In genomic region chr4:102061133-102061532, GRCh38 we compare ENCODE assay signal across 16 cellular contexts.
DNase-seq lines count a peak whose midpoint lies in the region; ATAC-seq and TF ChIP-seq lines count a peak whose summit lies in the region.
"Had no signal": no experiment of that assay in that cellular context is flagged by ENCODE, and none has a peak within 500 bp of the region (broad histone marks: within the 10 kb centered on the region; RNA-seq: fewer than 3 reads in every experiment).

No MANE protein-coding gene starts in this region.

- peaks cover 2% of the 10 kb centered on the region for H3K27me3 Mint-ChIP-seq in activated CD4-positive, alpha-beta memory T cell treated with anti-CD3 and anti-CD28 coated beads for 36 hours

- CTCF ChIA-PET in activated CD4-positive, alpha-beta memory T cell treated with anti-CD3 and anti-CD28 coated beads for 36 hours (lab: Charles Lee), result no interaction called here

- H3K4me1 Mint-ChIP-seq in activated CD4-positive, alpha-beta memory T cell treated with anti-CD3 and anti-CD28 coated beads for 36 hours (ENCODE audit: low read depth), result no peaks in the 10 kb centered on the region

- in situ Hi-C loops in GM13977 (cut with MboI; ENCODE audit: low pct_unique_long_range_greater_than_20kb, low sequenced_read_pairs, unreplicated experiment), result no loop called here

- H3K36me3 ChIP-seq in tibial artery, result no peaks in the 10 kb centered on the region
- H3K36me3 ChIP-seq: suprapubic skin had no signal

- H3K9me3 Mint-ChIP-seq in activated CD4-positive, alpha-beta memory T cell treated with anti-CD3 and anti-CD28 coated beads for 36 hours, result no peaks in the 10 kb centered on the region

- intact Hi-C loops in activated CD4-positive, alpha-beta memory T cell treated with anti-CD3 and anti-CD28 coated beads for 36 hours (cut with micrococcal nuclease), result no loop called here
- intact Hi-C loops in tibial artery (cut with DNase I; ENCODE audit: low total_unique reads), result no loop called here

- H3K4me1 ChIP-seq in tibial artery, result peaks cover 0 to 4% (median 0%) of the 10 kb centered on the region in 4 donors
- H3K4me1 ChIP-seq: Caco-2, suprapubic skin had no signal

- no peaks in the 10 kb centered on the region for H3K36me3 Mint-ChIP-seq in activated CD4-positive, alpha-beta memory T cell treated with anti-CD3 and anti-CD28 coated beads for 36 hours

- H3K9me3 ChIP-seq in tibial artery, result no peaks in the 10 kb centered on the region
- H3K9me3 ChIP-seq: Caco-2, suprapubic skin had no signal

- TF ChIP-seq CTCF in GM13977 (IDR thresholded peaks at IDR 0.05; ENCODE audit: extremely low read depth, insufficient read depth, missing control alignments) (no peak), tibial artery (IDR thresholded peaks at IDR 0.05) (no peak)

- H3K27me3 ChIP-seq in tibial artery, result no peaks in the 10 kb centered on the region
- H3K27me3 ChIP-seq: suprapubic skin had no signal

- no peak overlapping the region for H3K27ac ChIP-seq in tibial artery
- H3K27ac ChIP-seq: suprapubic skin had no signal

- POLR2A ChIA-PET in activated CD4-positive, alpha-beta memory T cell treated with anti-CD3 and anti-CD28 coated beads for 36 hours (lab: Charles Lee), result no interaction called here

- H3K4me3 Mint-ChIP-seq in activated CD4-positive, alpha-beta memory T cell treated with anti-CD3 and anti-CD28 coated beads for 36 hours, result no peak overlapping the region
- H3K4me3 Mint-ChIP-seq: HFFc6 had no signal

- no peak overlapping the region for H3K4me3 ChIP-seq in tibial artery
- H3K4me3 ChIP-seq: suprapubic skin had no signal

- ATAC-seq in GM19372 (IDR thresholded peaks at IDR 0.05; ENCODE audit: low read depth, unreplicated experiment) (peak; percentile 66), HG02870 (IDR thresholded peaks at IDR 0.05; ENCODE audit: unreplicated experiment) (peak; percentile 89), HG03571 (IDR thresholded peaks at IDR 0.05; ENCODE audit: unreplicated experiment) (peak; percentile 51), HG03139 (IDR thresholded peaks at IDR 0.05; ENCODE audit: unreplicated experiment) (no peak)

- DNase-seq in GM13977 (ENCODE audit: low spot score) (peak; percentile 42), COR-L47 (lab: John Stamatoyannopoulos, UW) (no peak), tibial artery (no peak)
- no peak for DNase-seq in activated CD4-positive, alpha-beta memory T cell treated with anti-CD3 and anti-CD28 coated beads for 36 hours
- DNase-seq: activated CD8-positive, alpha-beta memory T cell treated with anti-CD3 and anti-CD28 coated beads for 24 hours; activated gamma-delta T cell treated with Interleukin-2 at 50 U/mL for 16 hours; Caco-2; erythroblast; HFFc6; MV-4-11; posterior cingulate gyrus had no signal

- no peak overlapping the region for H3K27ac Mint-ChIP-seq in activated CD4-positive, alpha-beta memory T cell treated with anti-CD3 and anti-CD28 coated beads for 36 hours
- H3K27ac Mint-ChIP-seq: HFFc6 had no signal
